ENCODE assay signal across 11 cellular contexts in the genomic region with DNA sequence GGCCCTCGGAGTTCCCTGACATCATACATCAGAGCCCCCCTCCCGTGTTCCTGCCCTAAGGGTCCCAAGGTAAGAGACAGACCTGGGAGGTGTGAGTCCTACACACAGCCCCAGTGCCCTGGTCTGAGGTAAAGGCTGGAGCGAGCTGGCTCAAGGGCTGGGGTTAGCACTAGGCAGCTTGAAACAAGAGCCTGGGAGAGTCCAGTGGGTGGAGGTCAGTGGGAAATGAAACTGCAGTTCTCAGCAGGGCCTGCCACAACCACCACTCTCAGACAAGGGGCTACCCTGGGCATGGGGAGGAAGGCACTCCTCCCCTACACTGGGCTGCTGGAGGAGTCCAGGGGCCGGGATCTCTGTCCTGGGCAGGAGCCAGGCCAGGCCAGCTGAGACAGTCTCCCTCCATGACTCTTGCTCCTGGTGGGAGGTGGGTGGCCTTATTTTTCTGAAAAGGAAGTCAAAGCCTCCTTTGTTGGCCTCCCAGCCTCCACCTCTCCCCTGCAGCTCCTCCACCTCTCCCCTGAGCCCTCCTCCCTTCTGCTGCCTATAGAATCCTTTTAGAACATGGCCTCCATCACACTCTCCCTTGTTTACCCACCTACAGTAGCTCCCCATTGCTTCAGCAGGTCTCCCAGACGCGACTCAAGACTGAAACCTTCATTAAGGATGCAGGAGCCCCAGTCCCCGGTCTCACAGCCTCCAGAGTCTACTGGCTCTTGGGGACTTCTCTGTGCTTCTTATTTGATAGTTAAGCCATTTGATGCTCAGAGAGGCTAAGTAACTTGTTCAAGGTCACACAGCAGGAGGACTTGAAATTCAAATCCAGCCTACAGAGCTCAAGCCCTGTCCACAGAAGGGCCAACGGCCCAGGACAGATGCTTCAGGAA. TPM values are rescaled to one million over a fixed set of nuclear protein-coding genes. Genes with fewer than 3 reads are reported as not detected.
A peak's percentile ranks its signal among the peaks of the same experiment; 100 is the strongest.
DNase-seq lines count a peak whose midpoint lies in the region; ATAC-seq, FAIRE-seq and TF ChIP-seq lines count a peak whose summit lies in the region.
"Had no signal": no experiment of that assay in that cellular context is flagged by ENCODE, and none has a peak within 500 bp of the region (broad histone marks: within the 10 kb centered on the region; RNA-seq: fewer than 3 reads in every experiment).

No MANE protein-coding gene starts in this region.

- H3K27ac Mint-ChIP-seq in central memory CD8-positive, alpha-beta T cell (ENCODE audit: low read depth), result peak overlapping the region; percentile 87
- H3K27ac Mint-ChIP-seq in progenitor cell of endocrine pancreas, result no peak overlapping the region

- no peaks in the 10 kb centered on the region for H3K27me3 Mint-ChIP-seq in central memory CD8-positive, alpha-beta T cell
- H3K27me3 Mint-ChIP-seq in progenitor cell of endocrine pancreas, result peaks cover 7% of the 10 kb centered on the region

- POLR2A ChIA-PET in A549 (lab: Yijun Ruan, JAX), result no interaction called here

- no peak overlapping the region for H3K4me2 ChIP-seq in A549

- H3K9me3 ChIP-seq in A549 (no peaks in the 10 kb centered on the region), KOPT-K1 (ENCODE audit: insufficient read depth, low read length, poor library complexity, severe bottlenecking) (no peaks in the 10 kb centered on the region)

- peaks cover 15% of the 10 kb centered on the region for H3K4me1 ChIP-seq in A549

- H3K27ac ChIP-seq in A549 (peak overlapping the region in 1 of 2 experiments; percentile 45; a peak in 2 of 6 replicates), KOPT-K1 (ENCODE audit: low read depth, low read length, poor library complexity, severe bottlenecking) (peak overlapping the region; percentile 98)

- TF ChIP-seq POLR2A in A549 (IDR thresholded peaks at IDR 0.05; ENCODE audit: low read length), result no peak

- ATAC-seq in A549 (0 out of 6 replicates have a peak, but pooled peaks of 1 of the 2 experiments have one; percentile 13), HG03280 (IDR thresholded peaks at IDR 0.05; ENCODE audit: unreplicated experiment) (no peak)
- no peak for ATAC-seq in central memory CD8-positive, alpha-beta T cell (replicated peaks; ENCODE audit: extremely low read depth, poor library complexity, severe bottlenecking)

- no peaks in the 10 kb centered on the region for H3K36me3 ChIP-seq in KOPT-K1 (ENCODE audit: insufficient read depth, low read length)

- H3K36me3 Mint-ChIP-seq in central memory CD8-positive, alpha-beta T cell (ENCODE audit: insufficient read depth), result peaks cover 3% of the 10 kb centered on the region
- H3K36me3 Mint-ChIP-seq in progenitor cell of endocrine pancreas (ENCODE audit: insufficient read depth), result no peaks in the 10 kb centered on the region

- WGBS in A549 (ENCODE audit: missing lambda C conversion rate), result 71% methylated on average over 8 of the region's 8 CpGs

- peaks cover 20% of the 10 kb centered on the region for H3K4me1 Mint-ChIP-seq in central memory CD8-positive, alpha-beta T cell
- H3K4me1 Mint-ChIP-seq in progenitor cell of endocrine pancreas (ENCODE audit: low read depth), result peaks cover 17% of the 10 kb centered on the region

- no peak for FAIRE-seq in A549 (lab: Jason Lieb, UNC)
- FAIRE-seq: endothelial cell of umbilical vein had no signal

- no peak overlapping the region for H3K4me3 ChIP-seq in A549

- DNase-seq in A549 (ENCODE audit: low read depth in 1 of 2, low spot score in 1 of 2) (no peak), midbrain (lab: John Stamatoyannopoulos, UW) (peak; percentile 6), ecto neural progenitor cell (ENCODE audit: low spot score) (no peak), HK-2 (ENCODE audit: unreplicated experiment) (no peak), progenitor cell of endocrine pancreas (ENCODE audit: low spot score, unreplicated experiment) (no peak)
- DNase-seq in central memory CD8-positive, alpha-beta T cell (ENCODE audit: low spot score in 2 of 2), result no peak
- DNase-seq: NCI-H774, T1000 had no signal

- H3K9me3 Mint-ChIP-seq in central memory CD8-positive, alpha-beta T cell, result no peaks in the 10 kb centered on the region
- H3K9me3 Mint-ChIP-seq in progenitor cell of endocrine pancreas (ENCODE audit: low read depth), result peaks cover 3% of the 10 kb centered on the region

- no peak for TF ChIP-seq CTCF in A549 (IDR thresholded peaks at IDR 0.05)
- TF ChIP-seq CTCF in progenitor cell of endocrine pancreas (IDR thresholded peaks at IDR 0.05; ENCODE audit: unreplicated experiment), result no peak

- no peak for TF ChIP-seq RAD21 in A549 (conservative IDR thresholded peaks at IDR 0.05 in 1 of 2, IDR thresholded peaks at IDR 0.05 in 1 of 2)

- CTCF ChIA-PET in A549 (lab: Yijun Ruan, JAX), result no interaction called here

- no peak for TF ChIP-seq EP300 in A549 (IDR thresholded peaks at IDR 0.05)

- H3K4me3 Mint-ChIP-seq in central memory CD8-positive, alpha-beta T cell, result no peak overlapping the region
- H3K4me3 Mint-ChIP-seq in progenitor cell of endocrine pancreas (ENCODE audit: low read depth), result no peak overlapping the region

TF ChIP-seq in A549, 52 proteins besides CTCF, POLR2A, EP300 and RAD21:
- TF ChIP-seq CBX8 (IDR thresholded peaks at IDR 0.05) (no peak), JUNB (IDR thresholded peaks at IDR 0.05) (no peak), KDM1A (IDR thresholded peaks at IDR 0.05; ENCODE audit: low read depth) (peak; percentile 70; the same call in 1 of the 2 replicates), NPAS2 (CRISPR knock-in tag; IDR thresholded peaks at IDR 0.05; ENCODE audit: borderline replicate concordance) (no peak), EHF (CRISPR knock-in tag; IDR thresholded peaks at IDR 0.05) (no peak), HEYL (CRISPR knock-in tag; IDR thresholded peaks at IDR 0.05) (no peak), ZFP36 (IDR thresholded peaks at IDR 0.05; ENCODE audit: borderline replicate concordance, partially characterized antibody) (no peak), RFX5 (IDR thresholded peaks at IDR 0.05) (no peak)

RNA-seq across cellular contexts. Expression of a gene that starts 21.5 kb away (rescaled TPM):
- polyA plus RNA-seq in A549 (2011; rRNA removed), result 8.1 and 14.7 TPM in 2 replicates
- polyA plus RNA-seq in A549 (2012; cell fraction: cytosol; rRNA removed), result 31.6 and 42.1 TPM in 2 replicates
- polyA plus RNA-seq in A549 (2012; cell fraction: nucleus; rRNA removed), result 63.3 and 68.3 TPM in 2 replicates
- 29.1 to 30.3 TPM (median 30.1 TPM) in 3 replicates for polyA plus RNA-seq in A549 (2017; fragmentation: RNase III; extraction: RNeasy Plus Mini Kit Qiagen cat#74134 plus additional on column Dnase treatment)
- polyA minus RNA-seq in A549 (2011; rRNA and poly(A)+ RNA removed), result 16.1 and 17.8 TPM in 2 replicates
- 81.6 and 85.2 TPM in 2 replicates for total RNA-seq in progenitor cell of endocrine pancreas
